9 cellular contexts compared by ENCODE assay signal in genomic region chr2:144323946-144324345, GRCh38.
DNase-seq lines count a peak whose midpoint lies in the region; ATAC-seq and TF ChIP-seq lines count a peak whose summit lies in the region.
"Had no signal": no experiment of that assay in that cellular context is flagged by ENCODE, and none has a peak within 500 bp of the region (broad histone marks: within the 10 kb centered on the region; RNA-seq: fewer than 3 reads in every experiment).

No MANE protein-coding gene starts in this region.

- CTCF ChIA-PET in activated CD8-positive, alpha-beta T cell treated with anti-CD3 and anti-CD28 coated beads, Interleukin-2, amount 10 ng/mL, durations not matched to agents 7 days and 5 days (lab: Charles Lee): no interaction called here

- peaks cover 5% of the 10 kb centered on the region for H3K9me3 Mint-ChIP-seq in activated CD8-positive, alpha-beta T cell treated with anti-CD3 and anti-CD28 coated beads, Interleukin-2, amount 10 ng/mL, durations not matched to agents 7 days and 5 days (ENCODE audit: insufficient read depth)

- DNase-seq in ACHN (peak; percentile 58), erythroblast (lab: John Stamatoyannopoulos, UW) (no peak), SKM-1 treated with dmso at 0.1 percent for 144 hours (lab: John Stamatoyannopoulos, UW; ENCODE audit: unreplicated experiment) (no peak), iPS-NIHi7 (ENCODE audit: extremely low spot score) (no peak), epidermal melanocyte (ENCODE audit: insufficient read length, low spot score) (no peak)
- DNase-seq in activated CD8-positive, alpha-beta T cell treated with anti-CD3 and anti-CD28 coated beads, Interleukin-2, amount 10 ng/mL, durations not matched to agents 7 days and 5 days: no peak
- DNase-seq: BE2C had no signal

- H3K27me3 Mint-ChIP-seq in activated CD8-positive, alpha-beta T cell treated with anti-CD3 and anti-CD28 coated beads, Interleukin-2, amount 10 ng/mL, durations not matched to agents 7 days and 5 days (ENCODE audit: low read depth): no peaks in the 10 kb centered on the region

- ATAC-seq in GM18873 (IDR thresholded peaks at IDR 0.05; ENCODE audit: low FRiP score, unreplicated experiment) (peak; percentile 42), HG03039 (IDR thresholded peaks at IDR 0.05; ENCODE audit: unreplicated experiment) (peak; percentile 50)
- ATAC-seq in activated CD8-positive, alpha-beta T cell treated with anti-CD3 and anti-CD28 coated beads, Interleukin-2, amount 10 ng/mL, durations not matched to agents 7 days and 5 days: peak; percentile 24

- H3K36me3 Mint-ChIP-seq in activated CD8-positive, alpha-beta T cell treated with anti-CD3 and anti-CD28 coated beads, Interleukin-2, amount 10 ng/mL, durations not matched to agents 7 days and 5 days (ENCODE audit: low read depth): peaks cover 46% of the 10 kb centered on the region

- H3K4me1 Mint-ChIP-seq in activated CD8-positive, alpha-beta T cell treated with anti-CD3 and anti-CD28 coated beads, Interleukin-2, amount 10 ng/mL, durations not matched to agents 7 days and 5 days (ENCODE audit: low read depth): peaks cover 78% of the 10 kb centered on the region

- POLR2A ChIA-PET in activated CD8-positive, alpha-beta T cell treated with anti-CD3 and anti-CD28 coated beads, Interleukin-2, amount 10 ng/mL, durations not matched to agents 7 days and 5 days (lab: Charles Lee): interaction anchor here (1.4 kb wide), 1 partner anchor 8 kb away, joined by 6 read pairs; no protein-coding TSS in a partner anchor

- in situ Hi-C loops in ACHN (cut with HindIII; ENCODE audit: low pct_ligation_motif_present, low pct_unique_long_range_greater_than_20kb, low sequenced_read_pairs): no loop called here

- TF ChIP-seq POLR2A in erythroblast (IDR thresholded peaks at IDR 0.05; ENCODE audit: low read length): no peak

- peak overlapping the region; percentile 61 for H3K4me3 Mint-ChIP-seq in activated CD8-positive, alpha-beta T cell treated with anti-CD3 and anti-CD28 coated beads, Interleukin-2, amount 10 ng/mL, durations not matched to agents 7 days and 5 days

- H3K27ac Mint-ChIP-seq in activated CD8-positive, alpha-beta T cell treated with anti-CD3 and anti-CD28 coated beads, Interleukin-2, amount 10 ng/mL, durations not matched to agents 7 days and 5 days: peak overlapping the region; percentile 98
